In the genomic region with DNA sequence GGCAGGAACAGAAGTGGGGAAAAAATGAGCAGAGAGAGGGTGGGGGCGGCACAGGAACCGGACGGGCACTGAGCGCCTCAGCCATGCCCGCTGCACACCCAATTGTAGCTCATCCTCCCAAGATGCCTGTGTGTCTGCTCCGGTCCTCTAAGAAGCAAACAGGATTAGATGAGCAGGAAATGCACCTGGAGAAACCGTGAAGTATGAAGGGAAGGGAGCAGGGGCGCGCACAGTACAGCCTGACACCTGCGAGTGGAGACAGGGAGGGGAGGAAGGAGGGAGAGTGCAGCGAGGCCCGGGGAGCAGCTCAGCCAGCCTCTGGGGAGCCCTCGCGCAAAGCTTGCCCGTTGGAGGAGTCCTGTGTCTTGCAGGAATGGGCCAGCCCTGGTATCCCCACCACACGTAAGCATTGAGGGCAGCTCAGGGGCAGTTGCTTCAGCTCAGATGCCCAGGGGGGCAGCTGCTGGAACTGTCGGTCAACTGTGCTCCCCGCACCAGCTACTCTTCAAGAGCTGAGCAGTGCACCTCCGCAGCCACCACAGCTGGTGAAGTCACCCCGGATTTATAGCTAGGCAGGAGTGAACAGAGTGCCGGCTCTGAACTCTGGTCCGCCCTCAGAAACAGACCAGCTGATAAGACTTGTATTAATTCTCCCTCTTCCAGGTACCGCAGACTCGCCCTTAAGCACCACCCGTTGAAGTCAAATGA, we compare ENCODE assay signal across 1 cellular context.
TF ChIP-seq lines count a peak whose summit lies in the region.

No MANE protein-coding gene starts in this region.

TF ChIP-seq in WTC11, 78 proteins besides CTCF, POLR2A, EP300 and RAD21:
- TF ChIP-seq SP1 (CRISPR knock-in tag; conservative IDR thresholded peaks at IDR 0.05), result no peak
- TF ChIP-seq ZNF423 (CRISPR knock-in tag; IDR thresholded peaks at IDR 0.05), result no peak
- no peak for TF ChIP-seq IRF1 (CRISPR knock-in tag; IDR thresholded peaks at IDR 0.05)
- TF ChIP-seq FOXP1 (CRISPR knock-in tag; IDR thresholded peaks at IDR 0.05; ENCODE audit: borderline replicate concordance), result no peak
- no peak for TF ChIP-seq ZNF263 (CRISPR knock-in tag; IDR thresholded peaks at IDR 0.05; ENCODE audit: low read depth)
- no peak for TF ChIP-seq OVOL2 (CRISPR knock-in tag; IDR thresholded peaks at IDR 0.05; ENCODE audit: borderline replicate concordance)
- no peak for TF ChIP-seq NR1H2 (CRISPR knock-in tag; IDR thresholded peaks at IDR 0.05)
- TF ChIP-seq NFE2L1 (CRISPR knock-in tag; IDR thresholded peaks at IDR 0.05), result no peak
- TF ChIP-seq, protein P1, sequence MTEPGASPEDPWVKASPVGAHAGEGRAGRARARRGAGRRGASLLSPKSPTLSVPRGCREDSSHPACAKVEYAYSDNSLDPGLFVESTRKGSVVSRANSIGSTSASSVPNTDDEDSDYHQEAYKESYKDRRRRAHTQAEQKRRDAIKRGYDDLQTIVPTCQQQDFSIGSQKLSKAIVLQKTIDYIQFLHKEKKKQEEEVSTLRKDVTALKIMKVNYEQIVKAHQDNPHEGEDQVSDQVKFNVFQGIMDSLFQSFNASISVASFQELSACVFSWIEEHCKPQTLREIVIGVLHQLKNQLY (CRISPR knock-in tag; IDR thresholded peaks at IDR 0.05), result no peak
- no peak for TF ChIP-seq CBFB (CRISPR knock-in tag; IDR thresholded peaks at IDR 0.05; ENCODE audit: low read depth)
- TF ChIP-seq, protein P2, sequence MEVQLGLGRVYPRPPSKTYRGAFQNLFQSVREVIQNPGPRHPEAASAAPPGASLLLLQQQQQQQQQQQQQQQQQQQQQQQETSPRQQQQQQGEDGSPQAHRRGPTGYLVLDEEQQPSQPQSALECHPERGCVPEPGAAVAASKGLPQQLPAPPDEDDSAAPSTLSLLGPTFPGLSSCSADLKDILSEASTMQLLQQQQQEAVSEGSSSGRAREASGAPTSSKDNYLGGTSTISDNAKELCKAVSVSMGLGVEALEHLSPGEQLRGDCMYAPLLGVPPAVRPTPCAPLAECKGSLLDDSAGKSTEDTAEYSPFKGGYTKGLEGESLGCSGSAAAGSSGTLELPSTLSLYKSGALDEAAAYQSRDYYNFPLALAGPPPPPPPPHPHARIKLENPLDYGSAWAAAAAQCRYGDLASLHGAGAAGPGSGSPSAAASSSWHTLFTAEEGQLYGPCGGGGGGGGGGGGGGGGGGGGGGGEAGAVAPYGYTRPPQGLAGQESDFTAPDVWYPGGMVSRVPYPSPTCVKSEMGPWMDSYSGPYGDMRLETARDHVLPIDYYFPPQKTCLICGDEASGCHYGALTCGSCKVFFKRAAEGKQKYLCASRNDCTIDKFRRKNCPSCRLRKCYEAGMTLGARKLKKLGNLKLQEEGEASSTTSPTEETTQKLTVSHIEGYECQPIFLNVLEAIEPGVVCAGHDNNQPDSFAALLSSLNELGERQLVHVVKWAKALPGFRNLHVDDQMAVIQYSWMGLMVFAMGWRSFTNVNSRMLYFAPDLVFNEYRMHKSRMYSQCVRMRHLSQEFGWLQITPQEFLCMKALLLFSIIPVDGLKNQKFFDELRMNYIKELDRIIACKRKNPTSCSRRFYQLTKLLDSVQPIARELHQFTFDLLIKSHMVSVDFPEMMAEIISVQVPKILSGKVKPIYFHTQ (CRISPR knock-in tag; IDR thresholded peaks at IDR 0.05), result no peak
- no peak for TF ChIP-seq KAT7 (CRISPR knock-in tag; IDR thresholded peaks at IDR 0.05; ENCODE audit: borderline replicate concordance)
- TF ChIP-seq, protein P3, sequence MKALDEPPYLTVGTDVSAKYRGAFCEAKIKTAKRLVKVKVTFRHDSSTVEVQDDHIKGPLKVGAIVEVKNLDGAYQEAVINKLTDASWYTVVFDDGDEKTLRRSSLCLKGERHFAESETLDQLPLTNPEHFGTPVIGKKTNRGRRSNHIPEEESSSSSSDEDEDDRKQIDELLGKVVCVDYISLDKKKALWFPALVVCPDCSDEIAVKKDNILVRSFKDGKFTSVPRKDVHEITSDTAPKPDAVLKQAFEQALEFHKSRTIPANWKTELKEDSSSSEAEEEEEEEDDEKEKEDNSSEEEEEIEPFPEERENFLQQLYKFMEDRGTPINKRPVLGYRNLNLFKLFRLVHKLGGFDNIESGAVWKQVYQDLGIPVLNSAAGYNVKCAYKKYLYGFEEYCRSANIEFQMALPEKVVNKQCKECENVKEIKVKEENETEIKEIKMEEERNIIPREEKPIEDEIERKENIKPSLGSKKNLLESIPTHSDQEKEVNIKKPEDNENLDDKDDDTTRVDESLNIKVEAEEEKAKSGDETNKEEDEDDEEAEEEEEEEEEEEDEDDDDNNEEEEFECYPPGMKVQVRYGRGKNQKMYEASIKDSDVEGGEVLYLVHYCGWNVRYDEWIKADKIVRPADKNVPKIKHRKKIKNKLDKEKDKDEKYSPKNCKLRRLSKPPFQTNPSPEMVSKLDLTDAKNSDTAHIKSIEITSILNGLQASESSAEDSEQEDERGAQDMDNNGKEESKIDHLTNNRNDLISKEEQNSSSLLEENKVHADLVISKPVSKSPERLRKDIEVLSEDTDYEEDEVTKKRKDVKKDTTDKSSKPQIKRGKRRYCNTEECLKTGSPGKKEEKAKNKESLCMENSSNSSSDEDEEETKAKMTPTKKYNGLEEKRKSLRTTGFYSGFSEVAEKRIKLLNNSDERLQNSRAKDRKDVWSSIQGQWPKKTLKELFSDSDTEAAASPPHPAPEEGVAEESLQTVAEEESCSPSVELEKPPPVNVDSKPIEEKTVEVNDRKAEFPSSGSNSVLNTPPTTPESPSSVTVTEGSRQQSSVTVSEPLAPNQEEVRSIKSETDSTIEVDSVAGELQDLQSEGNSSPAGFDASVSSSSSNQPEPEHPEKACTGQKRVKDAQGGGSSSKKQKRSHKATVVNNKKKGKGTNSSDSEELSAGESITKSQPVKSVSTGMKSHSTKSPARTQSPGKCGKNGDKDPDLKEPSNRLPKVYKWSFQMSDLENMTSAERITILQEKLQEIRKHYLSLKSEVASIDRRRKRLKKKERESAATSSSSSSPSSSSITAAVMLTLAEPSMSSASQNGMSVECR (CRISPR knock-in tag; IDR thresholded peaks at IDR 0.05; ENCODE audit: borderline replicate concordance), result no peak
- TF ChIP-seq ATF1 (CRISPR knock-in tag; IDR thresholded peaks at IDR 0.05), result no peak
- TF ChIP-seq SMAD4 (CRISPR knock-in tag; IDR thresholded peaks at IDR 0.05), result no peak
- TF ChIP-seq, protein P4, sequence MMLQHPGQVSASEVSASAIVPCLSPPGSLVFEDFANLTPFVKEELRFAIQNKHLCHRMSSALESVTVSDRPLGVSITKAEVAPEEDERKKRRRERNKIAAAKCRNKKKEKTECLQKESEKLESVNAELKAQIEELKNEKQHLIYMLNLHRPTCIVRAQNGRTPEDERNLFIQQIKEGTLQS (CRISPR knock-in tag; conservative IDR thresholded peaks at IDR 0.05), result no peak
- no peak for TF ChIP-seq AFF4 (CRISPR knock-in tag; IDR thresholded peaks at IDR 0.05; ENCODE audit: borderline replicate concordance)
- no peak for TF ChIP-seq CREB1 (CRISPR knock-in tag; IDR thresholded peaks at IDR 0.05)
TF ChIP-seq in WTC11: peak in this region for 0.
